Comparison of ENCODE assay signal across 7 cellular contexts in genomic region chrX:103687696-103688191, GRCh38. TPM values are rescaled to one million over a fixed set of nuclear protein-coding genes. Genes with fewer than 3 reads are reported as not detected.
DNase-seq lines count a peak whose midpoint lies in the region; ATAC-seq, FAIRE-seq and TF ChIP-seq lines count a peak whose summit lies in the region.

No MANE protein-coding gene starts in this region.

- 1% methylated on average over 16 of the region's 16 CpGs for WGBS in smooth muscle cell (ENCODE audit: low lambda C conversion rate)

- H3K27me3 ChIP-seq in bronchial epithelial cell (ENCODE audit: control insufficient read depth, insufficient read depth, low read length) (no peaks in the 10 kb centered on the region), smooth muscle cell (ENCODE audit: low read depth) (no peaks in the 10 kb centered on the region)

- H3K36me3 ChIP-seq in bronchial epithelial cell (ENCODE audit: control insufficient read depth, insufficient read depth, low read length) (peaks cover 3% of the 10 kb centered on the region), smooth muscle cell (ENCODE audit: low read depth) (peaks cover 11% of the 10 kb centered on the region)

- H3K4me1 ChIP-seq in smooth muscle cell (ENCODE audit: low read depth): peaks cover 20% of the 10 kb centered on the region

- H3K79me2 ChIP-seq in smooth muscle cell (ENCODE audit: low read depth): peaks cover 37% of the 10 kb centered on the region

- peak; percentile 70 for TF ChIP-seq CTCF in bronchial epithelial cell (IDR thresholded peaks at IDR 0.05; ENCODE audit: insufficient read depth, low read length, severe bottlenecking)
- peak; percentile 85 for TF ChIP-seq CTCF in smooth muscle cell (IDR thresholded peaks at IDR 0.05; ENCODE audit: borderline replicate concordance, insufficient read depth, poor library complexity, severe bottlenecking)

- peak overlapping the region; percentile 100 for H3K27ac ChIP-seq in smooth muscle cell (ENCODE audit: low read depth)

- H2AFZ ChIP-seq in smooth muscle cell (ENCODE audit: low read depth): peak overlapping the region; percentile 52

- FAIRE-seq in GM12892 (lab: Jason Lieb, UNC) (peak; percentile 87), bronchial epithelial cell (lab: Jason Lieb, UNC) (no peak)

- DNase-seq in GM12892 (ENCODE audit: insufficient read length) (no peak), NCI-H2029 treated with DMSO at 0.1 percent for 48 hours (lab: John Stamatoyannopoulos, UW) (peak; percentile 30), UCSD-AML1 (lab: John Stamatoyannopoulos, UW; ENCODE audit: unreplicated experiment) (peak; percentile 48), bronchial epithelial cell (ENCODE audit: low read depth) (peak; percentile 71), inferior parietal cortex (ENCODE audit: extremely low spot score) (peak; percentile 84), smooth muscle cell (lab: John Stamatoyannopoulos, UW; ENCODE audit: unreplicated experiment) (peak; percentile 68)

- peaks cover 32% of the 10 kb centered on the region for H4K20me1 ChIP-seq in smooth muscle cell (ENCODE audit: low read depth)

- H3K4me3 ChIP-seq in bronchial epithelial cell (ENCODE audit: low read depth, low read length) (peak overlapping the region; percentile 63), smooth muscle cell (peak overlapping the region; percentile 63)

- H3K9ac ChIP-seq in smooth muscle cell (ENCODE audit: low read depth): peak overlapping the region; percentile 100

- peaks cover 22% of the 10 kb centered on the region for H3F3A ChIP-seq in smooth muscle cell (ENCODE audit: low read depth)

- peak overlapping the region; percentile 85 for H3K4me2 ChIP-seq in smooth muscle cell

- TF ChIP-seq POLR2A in GM12892 (IDR thresholded peaks at IDR 0.05; ENCODE audit: low read depth, low read length): no peak

- no peaks in the 10 kb centered on the region for H3K9me3 ChIP-seq in smooth muscle cell (replicated peaks; ENCODE audit: low read depth)

- ATAC-seq in HG03196 (IDR thresholded peaks at IDR 0.05; ENCODE audit: unreplicated experiment): no peak

RNA-seq across cellular contexts. Expression of gene MORF4L2, which starts 1.2 kb away (rescaled TPM):
- polyA plus RNA-seq in GM12892 (2012; ENCODE audit: missing spikeins): 164 TPM
- 414 and 422 TPM in 2 replicates for total RNA-seq in bronchial epithelial cell
- total RNA-seq in smooth muscle cell: 1,445 and 1,824 TPM in 2 replicates
- polyA plus RNA-seq in smooth muscle cell: 726 and 732 TPM in 2 replicates

RNA-seq across cellular contexts. Expression of gene TMEM31, which starts 23.0 kb away (rescaled TPM):
- not detected for polyA plus RNA-seq in GM12892 (2012; ENCODE audit: missing spikeins)
- not detected in 2 replicates for total RNA-seq in bronchial epithelial cell
- total RNA-seq in smooth muscle cell: 0.54 TPM in 1 of 2 replicates, not detected in the other
- polyA plus RNA-seq in smooth muscle cell: 0.60 and 0.75 TPM in 2 replicates

RNA-seq across cellular contexts. Expression of gene TCEAL1, which starts 59.0 kb away (rescaled TPM):
- polyA plus RNA-seq in GM12892 (2012; ENCODE audit: missing spikeins): 18.6 TPM
- 10.5 and 11.3 TPM in 2 replicates for total RNA-seq in bronchial epithelial cell
- total RNA-seq in smooth muscle cell: 22.1 and 43.0 TPM in 2 replicates
- 16.7 and 23.8 TPM in 2 replicates for polyA plus RNA-seq in smooth muscle cell
